In genomic region chr3:127990051-127990450, GRCh38 we compare ENCODE assay signal across 28 cellular contexts.
"Had no signal": no experiment of that assay in that cellular context is flagged by ENCODE, and none has a peak within 500 bp of the region (broad histone marks: within the 10 kb centered on the region; RNA-seq: fewer than 3 reads in every experiment).

No MANE protein-coding gene starts in this region.

- H3K4me2 ChIP-seq: KMS-11 had no signal

- H3K36me3 ChIP-seq: ascending aorta, cardiac muscle cell had no signal

- ATAC-seq: activated T-cell treated with anti-CD3 and anti-CD28 coated beads, Interleukin-2, amount 50 U/mL, for 72 hours; activated T-helper 17 cell treated with anti-CD3 and anti-CD28 coated beads, Interleukin-2, amount 50 U/mL, for 72 hours had no signal

- H3K4me1 ChIP-seq: ascending aorta had no signal

- H3K9ac ChIP-seq: KMS-11 had no signal

- H3K27ac ChIP-seq: ascending aorta, cardiac muscle cell, KMS-11, SK-N-MC had no signal

- DNase-seq: activated B cell treated with CpG ODN at 0.5 μM for 24 hours; activated CD4-positive, alpha-beta memory T cell treated with anti-CD3 and anti-CD28 coated beads, Interleukin-2, amount 10 ng/mL, durations not matched to agents 7 days and 5 days; activated CD4-positive, alpha-beta T cell treated with anti-CD3 and anti-CD28 coated beads for 1 hour; activated CD4-positive, alpha-beta T cell treated with anti-CD3 and anti-CD28 coated beads for 48 hours; activated CD8-positive, alpha-beta memory T cell treated with anti-CD3 and anti-CD28 coated beads for 24 hours; activated effector memory CD4-positive, alpha-beta T cell treated with anti-CD3 and anti-CD28 coated beads, Interleukin-2, amount 50 U/mL, for 16 hours; activated naive CD4-positive, alpha-beta T cell; activated naive CD4-positive, alpha-beta T cell treated with anti-CD3 and anti-CD28 coated beads, Interleukin-2, amount 50 U/mL, for 16 hours; activated naive CD8-positive, alpha-beta T cell treated with anti-CD3 and anti-CD28 coated beads for 36 hours; activated T-cell treated with anti-CD3 and anti-CD28 coated beads, Interleukin-2, amount 50 U/mL, for 1 hour; activated T-cell treated with anti-CD3 and anti-CD28 coated beads, Interleukin-2, amount 50 U/mL, for 72 hours; amniotic stem cell; MM.1S; MV-4-11; NCI-H1092; NCI-H1436 treated with DMSO at 0.1 percent for 48 hours; NCI-H1694 treated with DMSO at 0.1 percent for 48 hours; NCI-H2029; NCI-H2171; NCI-H510A; NCI-H69; NCI-H82; Right ventricle myocardium superior had no signal

- H3K9me3 ChIP-seq: ascending aorta had no signal

- H3K4me3 ChIP-seq: ascending aorta, cardiac muscle cell, SK-N-MC had no signal

- H3K27me3 ChIP-seq: ascending aorta, cardiac muscle cell had no signal
